ENCODE assay signal across 18 cellular contexts in the genomic region with DNA sequence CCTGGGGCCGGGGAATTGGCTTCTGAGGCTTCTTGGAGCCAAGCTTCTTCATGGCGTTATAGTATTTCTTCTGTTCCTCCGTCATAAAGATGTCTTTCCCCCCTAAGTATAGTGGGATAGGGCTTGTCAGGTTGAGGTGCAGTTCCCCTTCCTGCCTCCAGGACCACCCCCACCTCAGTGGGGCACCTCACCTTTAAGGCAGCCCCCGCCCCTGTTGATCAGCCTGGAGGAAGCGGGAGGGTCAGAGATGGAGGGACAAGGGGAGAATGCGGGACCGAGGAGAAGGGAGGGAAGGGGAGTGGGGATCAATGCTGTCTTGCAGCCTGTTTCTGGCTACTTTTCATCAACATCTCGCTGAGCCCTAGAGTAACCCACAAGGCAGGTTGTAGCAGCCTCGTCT. TPM values are rescaled to one million over a fixed set of nuclear protein-coding genes. Genes with fewer than 3 reads are reported as not detected.
A peak's percentile ranks its signal among the peaks of the same experiment; 100 is the strongest.
DNase-seq lines count a peak whose midpoint lies in the region; ATAC-seq and TF ChIP-seq lines count a peak whose summit lies in the region.
"Had no signal": no experiment of that assay in that cellular context is flagged by ENCODE, and none has a peak within 500 bp of the region (broad histone marks: within the 10 kb centered on the region; RNA-seq: fewer than 3 reads in every experiment).

No MANE protein-coding gene starts in this region.

- no peaks in the 10 kb centered on the region for H3K36me3 Mint-ChIP-seq in glutamatergic neuron (ENCODE audit: unreplicated experiment)

- H3K4me1 ChIP-seq in DOHH2 (ENCODE audit: control insufficient read depth, low read length) (peaks cover 46% of the 10 kb centered on the region), MM.1S (ENCODE audit: low read length) (peaks cover 3% of the 10 kb centered on the region)
- H3K4me1 ChIP-seq: body of pancreas had no signal

- no peak for DNase-seq in MM.1S
- no peak for DNase-seq in glutamatergic neuron
- DNase-seq in RWPE1 (ENCODE audit: low spot score), result no peak
- DNase-seq in DMS79 (lab: John Stamatoyannopoulos, UW), result no peak
- DNase-seq: activated CD4-positive, alpha-beta T cell treated with anti-CD3 and anti-CD28 coated beads, Interleukin-2, amount 50 U/mL, for 48 hours; activated gamma-delta T cell; body of pancreas; effector CD8-positive, alpha-beta T cell; KG1; midbrain; NCI-H146; NCI-H524; ovary had no signal

- no peak overlapping the region for H3K4me3 ChIP-seq in DOHH2 (ENCODE audit: low read length)
- no peak overlapping the region for H3K4me3 ChIP-seq in MM.1S (ENCODE audit: low read length)
- H3K4me3 ChIP-seq: body of pancreas, ovary, smooth muscle cell had no signal

- H3K27ac Mint-ChIP-seq in glutamatergic neuron (ENCODE audit: unreplicated experiment), result no peak overlapping the region

- H3K79me2 ChIP-seq in DOHH2 (ENCODE audit: control insufficient read depth, low read length) (no peaks in the 10 kb centered on the region), MM.1S (ENCODE audit: low read length) (no peaks in the 10 kb centered on the region)

- CTCF ChIA-PET in RWPE1 (lab: Yijun Ruan, JAX), result no interaction called here

- H3K4me1 Mint-ChIP-seq in glutamatergic neuron (ENCODE audit: low read depth, unreplicated experiment), result peaks cover 3% of the 10 kb centered on the region

- H3K36me3 ChIP-seq in DOHH2 (ENCODE audit: control insufficient read depth, low read length) (no peaks in the 10 kb centered on the region), MM.1S (replicated peaks; ENCODE audit: insufficient read depth, low read length) (no peaks in the 10 kb centered on the region)
- H3K36me3 ChIP-seq: ovary had no signal

- no peak overlapping the region for H3K27ac ChIP-seq in DOHH2 (ENCODE audit: low read depth, low read length)
- no peak overlapping the region for H3K27ac ChIP-seq in MM.1S (ENCODE audit: low read length)
- H3K27ac ChIP-seq in RWPE1, result no peak overlapping the region
- H3K27ac ChIP-seq: body of pancreas, ovary had no signal

- H3F3A ChIP-seq in DOHH2 (ENCODE audit: control insufficient read depth, insufficient read depth) (peaks cover 7% of the 10 kb centered on the region; the same call in 1 of the 2 replicates), MM.1S (ENCODE audit: insufficient read depth, low read length) (no peaks in the 10 kb centered on the region)

- H4K20me1 ChIP-seq in DOHH2 (ENCODE audit: control insufficient read depth, insufficient read depth, low read depth, low read length), result no peaks in the 10 kb centered on the region
- no peaks in the 10 kb centered on the region for H4K20me1 ChIP-seq in MM.1S (ENCODE audit: insufficient read depth, low read length)

- H3K4me3 Mint-ChIP-seq in glutamatergic neuron (ENCODE audit: unreplicated experiment), result no peak overlapping the region

- no peak overlapping the region for H3K9ac ChIP-seq in MM.1S (ENCODE audit: low read length)

- H3K9me3 Mint-ChIP-seq in glutamatergic neuron (ENCODE audit: unreplicated experiment), result peaks cover 7% of the 10 kb centered on the region

- TF ChIP-seq CTCF in DOHH2 (IDR thresholded peaks at IDR 0.05; ENCODE audit: low read depth, low read length, poor library complexity, severe bottlenecking) (peak; percentile 23), MM.1S (IDR thresholded peaks at IDR 0.05; ENCODE audit: low read length) (peak; percentile 15; the same call in 1 of the 2 replicates), glutamatergic neuron (IDR thresholded peaks at IDR 0.05; ENCODE audit: partially characterized antibody, unreplicated experiment) (peak; percentile 55), RWPE1 (conservative IDR thresholded peaks at IDR 0.05; ENCODE audit: low read depth) (no peak)

- H3K27me3 Mint-ChIP-seq in glutamatergic neuron (ENCODE audit: unreplicated experiment), result peaks cover 8% of the 10 kb centered on the region

- H3K4me2 ChIP-seq in DOHH2 (ENCODE audit: low read length) (no peak overlapping the region), MM.1S (ENCODE audit: low read depth, low read length) (no peak overlapping the region)
- H3K4me2 ChIP-seq: smooth muscle cell had no signal

- POLR2A ChIA-PET in RWPE1 (lab: Yijun Ruan, JAX; ENCODE audit: low non-redundant PET), result no interaction called here

- H3K27me3 ChIP-seq in DOHH2 (ENCODE audit: control insufficient read depth, low read length) (no peaks in the 10 kb centered on the region), MM.1S (replicated peaks; ENCODE audit: insufficient read depth, low read length) (peaks cover 14% of the 10 kb centered on the region; the same call in 1 of the 2 replicates)
- H3K27me3 ChIP-seq: body of pancreas, ovary had no signal

- H3K9me3 ChIP-seq in DOHH2 (ENCODE audit: control insufficient read depth, insufficient read depth, low read length) (no peaks in the 10 kb centered on the region), MM.1S (replicated peaks; ENCODE audit: insufficient read depth, low read length) (no peaks in the 10 kb centered on the region)
- H3K9me3 ChIP-seq: body of pancreas, ovary had no signal

- ATAC-seq in HG03439 (IDR thresholded peaks at IDR 0.05; ENCODE audit: unreplicated experiment), result no peak
- ATAC-seq: body of pancreas had no signal

- H2AFZ ChIP-seq in MM.1S (ENCODE audit: low read length), result no peak overlapping the region

- H3K9me2 ChIP-seq in DOHH2 (replicated peaks; ENCODE audit: control insufficient read depth, low read length) (no peaks in the 10 kb centered on the region), MM.1S (replicated peaks; ENCODE audit: insufficient read depth, low read length) (no peaks in the 10 kb centered on the region)

RNA-seq across cellular contexts. Expression of a gene that starts 11.6 kb away (rescaled TPM):
- not detected for total RNA-seq in glutamatergic neuron (ENCODE audit: unreplicated experiment)
- total RNA-seq: body of pancreas, H4, smooth muscle cell had no signal

RNA-seq across cellular contexts. Expression of a gene that starts 25.1 kb away (rescaled TPM):
- not detected for total RNA-seq in glutamatergic neuron (ENCODE audit: unreplicated experiment)
- total RNA-seq: body of pancreas; H4; ovary; smooth muscle cell; T-helper 2 cell treated with Interferon-gamma antibody and Interleukin-4, amounts not matched to agents 100 ng/mL and 5 ng/mL, for 36 hours had no signal

RNA-seq across cellular contexts. Expression of a gene that starts 29.0 kb away (rescaled TPM):
- 7.9 TPM for total RNA-seq in glutamatergic neuron (ENCODE audit: unreplicated experiment)

RNA-seq across cellular contexts. Expression of a gene that starts 32.7 kb away (rescaled TPM):
- total RNA-seq in glutamatergic neuron (ENCODE audit: unreplicated experiment), result not detected
- total RNA-seq: body of pancreas; H4; ovary; smooth muscle cell; T-helper 2 cell treated with Interferon-gamma antibody and Interleukin-4, amounts not matched to agents 100 ng/mL and 5 ng/mL, for 36 hours had no signal

RNA-seq across cellular contexts. Expression of a gene that starts 47.4 kb away (rescaled TPM):
- total RNA-seq in glutamatergic neuron (ENCODE audit: unreplicated experiment), result not detected
- total RNA-seq: body of pancreas; H4; ovary; smooth muscle cell; T-helper 2 cell treated with Interferon-gamma antibody and Interleukin-4, amounts not matched to agents 100 ng/mL and 5 ng/mL, for 36 hours had no signal
